8 cellular contexts compared by ENCODE assay signal in the genomic region with DNA sequence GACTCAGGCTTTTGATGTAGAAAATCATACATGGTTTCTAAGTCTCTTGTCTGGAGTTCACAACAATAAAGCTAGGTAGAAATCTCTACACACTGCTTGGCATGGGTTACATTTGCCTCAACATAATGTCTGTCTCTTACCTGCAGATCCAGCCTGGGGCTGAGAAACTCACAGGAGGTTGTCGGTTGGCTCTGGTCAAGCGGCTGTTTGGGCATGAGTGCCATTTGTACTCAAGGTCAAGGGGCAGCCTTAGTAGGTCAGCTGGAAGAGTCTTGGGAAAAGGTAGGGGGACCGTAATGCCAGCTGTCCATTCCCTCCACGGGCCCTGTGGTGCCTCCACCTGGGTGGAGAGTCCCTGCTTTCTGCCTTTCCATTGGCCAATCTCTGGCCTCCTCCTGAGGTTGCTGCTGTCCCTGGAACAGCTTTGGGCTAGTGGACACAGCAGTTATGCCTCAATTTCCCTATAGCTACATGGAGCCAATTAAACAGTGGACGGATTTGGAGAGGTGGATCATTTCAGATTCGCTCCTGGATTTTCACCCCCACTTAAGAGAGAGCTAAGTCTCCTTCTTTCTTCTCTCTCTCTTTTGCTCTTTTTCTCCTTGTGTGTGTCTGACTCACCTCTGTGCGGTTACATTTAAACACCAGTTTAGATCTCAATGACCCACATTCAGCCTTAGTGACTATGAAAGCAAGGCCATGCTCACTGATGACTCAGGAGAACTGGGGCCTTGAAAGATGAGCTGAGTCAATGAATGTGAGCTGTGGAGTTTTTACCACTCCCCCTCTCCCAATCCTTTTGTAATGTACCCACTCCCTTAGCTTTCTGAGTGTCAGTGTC.
A peak's percentile ranks its signal among the peaks of the same experiment; 100 is the strongest.
DNase-seq lines count a peak whose midpoint lies in the region; ATAC-seq and TF ChIP-seq lines count a peak whose summit lies in the region.

No MANE protein-coding gene starts in this region.

- WGBS in HUES64 = 91% methylated on average over 7 of the region's 7 CpGs

- no peak overlapping the region for H3K9ac ChIP-seq in HUES64 (ENCODE audit: low read depth, low read length)

- TF ChIP-seq CTCF in AG09309 (IDR thresholded peaks at IDR 0.05; ENCODE audit: control insufficient read depth, insufficient read depth, low read depth, low read length, missing control alignments) (no peak), dorsolateral prefrontal cortex (IDR thresholded peaks at IDR 0.05 in 54 of 56, conservative IDR thresholded peaks at IDR 0.05 in 2 of 56; ENCODE audit: low read depth in 1 of 56, partially characterized antibody in 56 of 56) (no peak)

- peak; percentile 91 for ATAC-seq in stimulated activated naive CD8-positive, alpha-beta T cell treated with anti-CD3 and anti-CD28 coated beads, Interleukin-15, amount 100 ng/mL, for 72 hours
- ATAC-seq in GM19328 (IDR thresholded peaks at IDR 0.05; ENCODE audit: unreplicated experiment) = no peak

- H3K4me1 ChIP-seq in HUES64 (ENCODE audit: insufficient read depth, low read length) = peaks cover 34% of the 10 kb centered on the region

- H3K36me3 ChIP-seq in HUES64 (ENCODE audit: insufficient read depth, low read length) = no peaks in the 10 kb centered on the region

- H3K4me3 ChIP-seq in AG09309 (ENCODE audit: control insufficient read depth, low read depth, low read length) (no peak overlapping the region), HUES64 (ENCODE audit: low read length) (no peak overlapping the region), dorsolateral prefrontal cortex (no peak overlapping the region)

- H3K9me3 Mint-ChIP-seq in stimulated activated naive CD8-positive, alpha-beta T cell treated with anti-CD3 and anti-CD28 coated beads, Interleukin-15, amount 100 ng/mL, for 72 hours = peaks cover 6 to 8% of the 10 kb centered on the region in 2 donors

- H3K27me3 ChIP-seq in HUES64 (ENCODE audit: insufficient read depth, low read length) (no peaks in the 10 kb centered on the region), dorsolateral prefrontal cortex (no peaks in the 10 kb centered on the region)

- H3K27ac Mint-ChIP-seq in stimulated activated naive CD8-positive, alpha-beta T cell treated with anti-CD3 and anti-CD28 coated beads, Interleukin-15, amount 100 ng/mL, for 72 hours = peak overlapping the region; percentile 0 to 93

- intact Hi-C loops in dorsolateral prefrontal cortex (cut with DNase I) = no loop called here

- H3K9me3 ChIP-seq in HUES64 (ENCODE audit: insufficient read depth, low read depth, low read length) = no peaks in the 10 kb centered on the region

- no peaks in the 10 kb centered on the region for H3K27me3 Mint-ChIP-seq in stimulated activated naive CD8-positive, alpha-beta T cell treated with anti-CD3 and anti-CD28 coated beads, Interleukin-15, amount 100 ng/mL, for 72 hours

- peaks cover 83% of the 10 kb centered on the region for H3K4me1 Mint-ChIP-seq in stimulated activated naive CD8-positive, alpha-beta T cell treated with anti-CD3 and anti-CD28 coated beads, Interleukin-15, amount 100 ng/mL, for 72 hours

- 0 out of 2 replicates have a peak overlapping the region, but pooled peaks have one; percentile 31 for H3K27ac ChIP-seq in HUES64 (ENCODE audit: low read depth, low read length)
- H3K27ac ChIP-seq in dorsolateral prefrontal cortex = peak overlapping the region in 6 of 59 donors; percentile 9 to 66 (median 38)

- DNase-seq in AG09309 (ENCODE audit: low read depth) = peak; percentile 99
- DNase-seq in activated T-helper 9 cell treated with anti-CD3 and anti-CD28 coated beads, Interleukin-2, amount 50 U/mL, for 16 hours (ENCODE audit: low read depth) = peak; percentile 23
- DNase-seq in iris pigment epithelial cell (ENCODE audit: low read depth) = peak; percentile 100
- DNase-seq in stimulated activated naive CD8-positive, alpha-beta T cell treated with anti-CD3 and anti-CD28 coated beads, Interleukin-15, amount 100 ng/mL, for 72 hours = peak in 1 of 2 donors; percentile 55
- DNase-seq in dorsolateral prefrontal cortex = no peak
- DNase-seq in NCI-H345 treated with DMSO at 0.1 percent for 48 hours (lab: John Stamatoyannopoulos, UW; ENCODE audit: unreplicated experiment) = no peak

- peak overlapping the region; percentile 14 to 20 for H3K4me3 Mint-ChIP-seq in stimulated activated naive CD8-positive, alpha-beta T cell treated with anti-CD3 and anti-CD28 coated beads, Interleukin-15, amount 100 ng/mL, for 72 hours

Comparison
In these comparisons a context has a peak if more than half of its experiments do, and no peak if none do; other contexts are left out.
1. DNase-seq: peak in AG09309 (single experiment), activated T-helper 9 cell treated with anti-CD3 and anti-CD28 coated beads, Interleukin-2, amount 50 U/mL, for 16 hours (single experiment) and iris pigment epithelial cell (single experiment); none in dorsolateral prefrontal cortex (0 of 10) and NCI-H345 treated with DMSO at 0.1 percent for 48 hours (single experiment).